12 cellular contexts compared by ENCODE assay signal in genomic region chr1:8718878-8719361, GRCh38.
DNase-seq lines count a peak whose midpoint lies in the region; ATAC-seq and TF ChIP-seq lines count a peak whose summit lies in the region.
"Had no signal": no experiment of that assay in that cellular context is flagged by ENCODE, and none has a peak within 500 bp of the region (broad histone marks: within the 10 kb centered on the region; RNA-seq: fewer than 3 reads in every experiment).

No MANE protein-coding gene starts in this region.

- H3K27me3 Mint-ChIP-seq in activated CD8-positive, alpha-beta memory T cell treated with anti-CD3 and anti-CD28 coated beads, Interleukin-2, amount 10 ng/mL, durations not matched to agents 7 days and 5 days: no peaks in the 10 kb centered on the region
- H3K27me3 Mint-ChIP-seq: CD4-positive, alpha-beta memory T cell had no signal

- H3K36me3 ChIP-seq in cardiac muscle cell (no peaks in the 10 kb centered on the region), right atrium auricular region (no peaks in the 10 kb centered on the region), OCI-LY7 (ENCODE audit: insufficient read depth, low read length) (no peaks in the 10 kb centered on the region), transverse colon (no peaks in the 10 kb centered on the region)
- H3K36me3 ChIP-seq: breast epithelium had no signal

- in situ Hi-C loops in transverse colon (cut with MboI; ENCODE audit: low pct_ligation_motif_present in 1 of 4, low pct_unique_long_range_greater_than_20kb in 1 of 4, low sequenced_read_pairs in 3 of 4): no loop called here

- BruUV-seq in OCI-LY7 (replicated peaks; lab: Mats Ljungman, UMichigan): no TSS peak

- intact Hi-C loops in OCI-LY7 (cut with micrococcal nuclease; ENCODE audit: unreplicated experiment): no loop called here
- intact Hi-C loops in transverse colon (cut with DNase I; ENCODE audit: low total_unique reads): no loop called here

- H3K4me1 Mint-ChIP-seq in activated CD8-positive, alpha-beta memory T cell treated with anti-CD3 and anti-CD28 coated beads, Interleukin-2, amount 10 ng/mL, durations not matched to agents 7 days and 5 days: peaks cover 13% of the 10 kb centered on the region

- no peak overlapping the region for H3K27ac Mint-ChIP-seq in activated CD8-positive, alpha-beta memory T cell treated with anti-CD3 and anti-CD28 coated beads, Interleukin-2, amount 10 ng/mL, durations not matched to agents 7 days and 5 days
- H3K27ac Mint-ChIP-seq: T-helper 1 cell treated with Interleukin-12 subunit alpha and Interleukin-12 subunit beta and Interleukin-4 antibody, amounts not matched to agents 30 μg/mL and 1 μg/mL, for 36 hours had no signal

- H3K27ac ChIP-seq in cardiac muscle cell (peak overlapping the region; percentile 6), right atrium auricular region (no peak overlapping the region), OCI-LY7 (ENCODE audit: low read depth, low read length, poor library complexity, severe bottlenecking) (no peak overlapping the region), transverse colon (no peak overlapping the region)
- H3K27ac ChIP-seq: breast epithelium had no signal

- no peak overlapping the region for H3K4me2 ChIP-seq in OCI-LY7 (ENCODE audit: low read length)

- POLR2A ChIA-PET in OCI-LY7 (lab: Charles Lee): interaction anchor here (1.5 kb wide), 1 partner anchor 22 kb away, joined by 3 read pairs; no protein-coding TSS in a partner anchor

- no peaks in the 10 kb centered on the region for H3K9me3 ChIP-seq in cardiac muscle cell (ENCODE audit: low read depth)
- H3K9me3 ChIP-seq in right atrium auricular region: no peaks in the 10 kb centered on the region
- no peaks in the 10 kb centered on the region for H3K9me3 ChIP-seq in OCI-LY7 (ENCODE audit: low read length)
- H3K9me3 ChIP-seq in transverse colon: no peaks in the 10 kb centered on the region
- H3K9me3 ChIP-seq: breast epithelium had no signal

- H2AFZ ChIP-seq in OCI-LY7 (ENCODE audit: low read length): no peak overlapping the region

- H3K4me3 ChIP-seq in cardiac muscle cell (no peak overlapping the region), right atrium auricular region (no peak overlapping the region), OCI-LY7 (ENCODE audit: low read depth, low read length, poor library complexity, severe bottlenecking) (no peak overlapping the region), fibroblast of the aortic adventitia (ENCODE audit: low read depth, low read length) (no peak overlapping the region), transverse colon (no peak overlapping the region)
- H3K4me3 ChIP-seq: breast epithelium had no signal

- no peaks in the 10 kb centered on the region for H3K36me3 Mint-ChIP-seq in activated CD8-positive, alpha-beta memory T cell treated with anti-CD3 and anti-CD28 coated beads, Interleukin-2, amount 10 ng/mL, durations not matched to agents 7 days and 5 days
- H3K36me3 Mint-ChIP-seq: CD4-positive, alpha-beta memory T cell had no signal

- H3K4me1 ChIP-seq in cardiac muscle cell (ENCODE audit: low read depth): peaks cover 38% of the 10 kb centered on the region
- H3K4me1 ChIP-seq in right atrium auricular region: no peaks in the 10 kb centered on the region
- peaks cover 52% of the 10 kb centered on the region for H3K4me1 ChIP-seq in OCI-LY7 (ENCODE audit: insufficient read depth, low read length, poor library complexity, severe bottlenecking)
- peaks cover 0 to 18% (median 4%) of the 10 kb centered on the region in 4 donors for H3K4me1 ChIP-seq in transverse colon
- H3K4me1 ChIP-seq: breast epithelium had no signal

- no peak for TF ChIP-seq POLR2A in transverse colon (IDR thresholded peaks at IDR 0.05)

- H3K79me2 ChIP-seq in OCI-LY7 (ENCODE audit: insufficient read depth, low read depth, low read length): peaks cover 51% of the 10 kb centered on the region; the same call in 1 of the 2 replicates

- no peak for TF ChIP-seq EP300 in transverse colon (IDR thresholded peaks at IDR 0.05; ENCODE audit: low read depth)

- 44 to 60% methylated on average over 2 to 3 of the region's 3 CpGs for WGBS in transverse colon (ENCODE audit: low coverage in 1 of 2), 2 donors

- no peaks in the 10 kb centered on the region for H4K20me1 ChIP-seq in OCI-LY7 (ENCODE audit: insufficient read depth, low read length)

- H3K4me3 Mint-ChIP-seq in activated CD8-positive, alpha-beta memory T cell treated with anti-CD3 and anti-CD28 coated beads, Interleukin-2, amount 10 ng/mL, durations not matched to agents 7 days and 5 days: no peak overlapping the region
- H3K4me3 Mint-ChIP-seq: CD4-positive, alpha-beta memory T cell; T-helper 1 cell treated with Interleukin-12 subunit alpha and Interleukin-12 subunit beta and Interleukin-4 antibody, amounts not matched to agents 30 μg/mL and 1 μg/mL, for 36 hours had no signal

- TF ChIP-seq CTCF in cardiac muscle cell (IDR thresholded peaks at IDR 0.05; ENCODE audit: low read depth, low read length) (peak; percentile 46), right atrium auricular region (IDR thresholded peaks at IDR 0.05) (peak in 1 of 2 donors; percentile 50), OCI-LY7 (conservative IDR thresholded peaks at IDR 0.05; ENCODE audit: low read length) (peak; percentile 73), fibroblast of the aortic adventitia (IDR thresholded peaks at IDR 0.05; ENCODE audit: insufficient read depth, low read length) (peak; percentile 35), transverse colon (IDR thresholded peaks at IDR 0.05) (peak in 2 of 5 experiments; percentile 10 to 12)

- H3K27me3 ChIP-seq in cardiac muscle cell (no peaks in the 10 kb centered on the region), right atrium auricular region (no peaks in the 10 kb centered on the region), transverse colon (no peaks in the 10 kb centered on the region)
- H3K27me3 ChIP-seq: breast epithelium had no signal

- CTCF ChIA-PET in OCI-LY7 (lab: Charles Lee; ENCODE audit: unreplicated experiment): no interaction called here
- CTCF ChIA-PET in activated CD8-positive, alpha-beta memory T cell treated with anti-CD3 and anti-CD28 coated beads, Interleukin-2, amount 10 ng/mL, durations not matched to agents 7 days and 5 days (lab: Charles Lee): interaction anchor here (0.9 to 4.3 kb wide), 3 partner anchors 8 to 294 kb away, joined by 3 to 19 read pairs (median 5); no protein-coding TSS in a partner anchor

- no peaks in the 10 kb centered on the region for H3K9me3 Mint-ChIP-seq in activated CD8-positive, alpha-beta memory T cell treated with anti-CD3 and anti-CD28 coated beads, Interleukin-2, amount 10 ng/mL, durations not matched to agents 7 days and 5 days (ENCODE audit: low read depth)
- H3K9me3 Mint-ChIP-seq: CD4-positive, alpha-beta memory T cell; T-helper 1 cell treated with Interleukin-12 subunit alpha and Interleukin-12 subunit beta and Interleukin-4 antibody, amounts not matched to agents 30 μg/mL and 1 μg/mL, for 36 hours had no signal

- DNase-seq in cardiac muscle cell (ENCODE audit: low read depth in 1 of 2, low spot score in 1 of 2): no peak
- DNase-seq in right atrium auricular region (ENCODE audit: low spot score): no peak
- no peak for DNase-seq in OCI-LY7 (ENCODE audit: low spot score)
- peak; percentile 22 for DNase-seq in fibroblast of the aortic adventitia (ENCODE audit: low read depth)
- peak; percentile 71 for DNase-seq in superior temporal gyrus (ENCODE audit: extremely low spot score)
- DNase-seq in transverse colon: no peak
- no peak for DNase-seq in activated CD8-positive, alpha-beta memory T cell treated with anti-CD3 and anti-CD28 coated beads, Interleukin-2, amount 10 ng/mL, durations not matched to agents 7 days and 5 days
- DNase-seq: CD4-positive, alpha-beta memory T cell; NCI-H2029 had no signal

- ATAC-seq in HG03565 (IDR thresholded peaks at IDR 0.05; ENCODE audit: unreplicated experiment): no peak
- no peak for ATAC-seq in activated CD8-positive, alpha-beta memory T cell treated with anti-CD3 and anti-CD28 coated beads, Interleukin-2, amount 10 ng/mL, durations not matched to agents 7 days and 5 days

- no peaks in the 10 kb centered on the region for H3K9me2 ChIP-seq in OCI-LY7 (ENCODE audit: insufficient read depth, low read length)

Comparison
In these comparisons a context has a peak if more than half of its experiments do, and no peak if none do; other contexts are left out.
1. DNase-seq: peak in fibroblast of the aortic adventitia (single experiment) and superior temporal gyrus (single experiment); none in cardiac muscle cell (0 of 2), right atrium auricular region (single experiment), OCI-LY7 (single experiment), transverse colon (single experiment) and activated CD8-positive, alpha-beta memory T cell treated with anti-CD3 and anti-CD28 coated beads, Interleukin-2, amount 10 ng/mL, durations not matched to agents 7 days and 5 days (single experiment).